Comparison of ENCODE assay signal across 20 cellular contexts in the genomic region with DNA sequence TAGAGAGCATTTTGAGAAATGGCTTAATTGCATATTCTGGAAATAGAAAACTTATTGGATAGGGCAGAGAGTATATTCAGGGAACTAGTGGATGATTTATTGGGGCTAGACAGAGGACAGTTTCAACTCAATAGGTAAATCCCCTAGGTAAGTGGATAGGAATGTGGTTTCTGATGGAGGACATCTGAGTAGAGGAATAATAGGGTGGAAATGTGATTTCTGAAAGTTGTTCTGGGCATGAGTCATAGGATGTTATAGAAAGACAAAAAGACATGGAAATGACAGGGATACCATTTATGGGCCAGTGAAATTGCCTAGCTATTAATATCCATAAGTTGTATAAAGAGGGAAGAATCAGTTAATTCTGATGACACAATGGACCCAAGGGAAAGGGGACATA.
A peak's percentile ranks its signal among the peaks of the same experiment; 100 is the strongest.
DNase-seq lines count a peak whose midpoint lies in the region; ATAC-seq, FAIRE-seq and TF ChIP-seq lines count a peak whose summit lies in the region.
"Had no signal": no experiment of that assay in that cellular context is flagged by ENCODE, and none has a peak within 500 bp of the region (broad histone marks: within the 10 kb centered on the region; RNA-seq: fewer than 3 reads in every experiment).

No MANE protein-coding gene starts in this region.

- H3K36me3 ChIP-seq in BLaER1 (no peaks in the 10 kb centered on the region), RWPE2 (ENCODE audit: low read depth) (no peaks in the 10 kb centered on the region)
- H3K36me3 ChIP-seq: BLaER1 treated with 17β-estradiol and CSF1 and Interleukin-3, amounts not matched to agents 10 nM and 100 nM had no signal

- no peak overlapping the region for H3K9ac ChIP-seq in BLaER1
- H3K9ac ChIP-seq: BLaER1 treated with 17β-estradiol and CSF1 and Interleukin-3, amounts not matched to agents 10 nM and 100 nM had no signal

- no peak for DNase-seq in D721Med (ENCODE audit: insufficient read length, low spot score)
- DNase-seq in RWPE2 (ENCODE audit: low spot score), result no peak
- DNase-seq in kidney tubule cell (ENCODE audit: low spot score), result peak; percentile 47
- no peak for DNase-seq in NK-92 treated with Interleukin-12 subunit alpha and Interleukin-12 subunit beta, amount 100 ng/mL, for 24 hours (lab: John Stamatoyannopoulos, UW)
- DNase-seq: AML-193; Calu3; CD4-positive, CD25-positive, alpha-beta regulatory T cell; DND-41; GDM1; HCEC 1CT; HFFc6; IMR-90; KBM-7 had no signal

- H3K4me3 ChIP-seq in BLaER1, result no peak overlapping the region
- H3K4me3 ChIP-seq in RWPE2 (ENCODE audit: severe bottlenecking), result no peak overlapping the region
- H3K4me3 ChIP-seq: BLaER1 treated with 17β-estradiol and CSF1 and Interleukin-3, amounts not matched to agents 10 nM and 100 nM had no signal

- peak overlapping the region; percentile 20; the same call in 1 of the 2 replicates for H3K4me2 ChIP-seq in BLaER1

- peak; percentile 65; the same call in 2 of the 3 replicates for ATAC-seq in RWPE2 (ENCODE audit: low read depth)
- no peak for ATAC-seq in HG03175 (IDR thresholded peaks at IDR 0.05; ENCODE audit: unreplicated experiment)
- ATAC-seq in GM18868 (IDR thresholded peaks at IDR 0.05; ENCODE audit: unreplicated experiment), result no peak

- TF ChIP-seq CTCF in D721Med (IDR thresholded peaks at IDR 0.05; ENCODE audit: insufficient read depth, missing control alignments) (no peak), RWPE2 (IDR thresholded peaks at IDR 0.05; ENCODE audit: poor library complexity, severe bottlenecking) (no peak)

- H3K9me3 ChIP-seq in BLaER1 (no peaks in the 10 kb centered on the region), RWPE2 (ENCODE audit: severe bottlenecking) (no peaks in the 10 kb centered on the region)
- H3K9me3 ChIP-seq: BLaER1 treated with 17β-estradiol and CSF1 and Interleukin-3, amounts not matched to agents 10 nM and 100 nM had no signal

- H3K4me1 ChIP-seq in BLaER1, result peaks cover 14% of the 10 kb centered on the region
- no peaks in the 10 kb centered on the region for H3K4me1 ChIP-seq in RWPE2 (ENCODE audit: insufficient read depth, poor library complexity, severe bottlenecking)

- no peaks in the 10 kb centered on the region for H4K20me1 ChIP-seq in BLaER1
- H4K20me1 ChIP-seq: BLaER1 treated with 17β-estradiol and CSF1 and Interleukin-3, amounts not matched to agents 10 nM and 100 nM had no signal

- FAIRE-seq in D721Med (lab: Jason Lieb, UNC), result peak; percentile 35
- FAIRE-seq: GM12892, H1 had no signal

- H3K27ac ChIP-seq in BLaER1 (no peak overlapping the region), RWPE2 (ENCODE audit: poor library complexity, severe bottlenecking) (no peak overlapping the region)
- H3K27ac ChIP-seq: BLaER1 treated with 17β-estradiol and CSF1 and Interleukin-3, amounts not matched to agents 10 nM and 100 nM; HL-60 had no signal

- H3K27me3 ChIP-seq in BLaER1, result no peaks in the 10 kb centered on the region
- H3K27me3 ChIP-seq in RWPE2 (ENCODE audit: insufficient read depth, poor library complexity, severe bottlenecking), result no peaks in the 10 kb centered on the region
- H3K27me3 ChIP-seq: BLaER1 treated with 17β-estradiol and CSF1 and Interleukin-3, amounts not matched to agents 10 nM and 100 nM had no signal
